ENCODE assay signal across 23 cellular contexts in the genomic region with DNA sequence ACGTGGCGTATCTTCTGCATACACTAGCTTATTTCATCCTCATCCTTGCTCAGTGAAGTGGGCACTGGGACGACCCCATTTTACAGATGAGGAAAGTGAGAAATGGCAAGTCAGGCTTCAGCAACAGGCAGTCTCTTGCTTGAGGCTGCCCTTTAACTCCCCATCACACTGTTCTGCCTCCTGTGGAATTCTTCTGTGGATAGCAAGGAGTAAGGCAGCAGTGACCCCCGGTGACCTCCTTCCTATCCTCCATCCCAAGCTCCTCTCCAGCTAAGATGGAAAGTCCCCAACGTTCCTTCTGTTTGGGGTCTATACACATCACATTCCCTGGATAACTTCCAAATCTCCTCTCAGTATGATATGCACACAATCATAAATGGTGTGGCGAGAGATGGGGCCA. TPM values are rescaled to one million over a fixed set of nuclear protein-coding genes. Genes with fewer than 3 reads are reported as not detected.
A peak's percentile ranks its signal among the peaks of the same experiment; 100 is the strongest.
DNase-seq lines count a peak whose midpoint lies in the region; ATAC-seq and TF ChIP-seq lines count a peak whose summit lies in the region.
"Had no signal": no experiment of that assay in that cellular context is flagged by ENCODE, and none has a peak within 500 bp of the region (broad histone marks: within the 10 kb centered on the region; RNA-seq: fewer than 3 reads in every experiment).

No MANE protein-coding gene starts in this region.

- no peaks in the 10 kb centered on the region for H3F3A ChIP-seq in GM23338 (replicated peaks; ENCODE audit: low read depth)

- H3K27me3 Mint-ChIP-seq in GM23338 (ENCODE audit: insufficient read depth, low read depth, poor library complexity), result peaks cover 8% of the 10 kb centered on the region
- peaks cover 6% of the 10 kb centered on the region for H3K27me3 Mint-ChIP-seq in type B pancreatic cell
- peaks cover 33% of the 10 kb centered on the region for H3K27me3 Mint-ChIP-seq in activated CD8-positive, alpha-beta memory T cell treated with anti-CD3 and anti-CD28 coated beads, Interleukin-2, amount 10 ng/mL, durations not matched to agents 7 days and 5 days

- no peak overlapping the region for H3K27ac Mint-ChIP-seq in GM23338
- peak overlapping the region; percentile 46 for H3K27ac Mint-ChIP-seq in type B pancreatic cell
- no peak overlapping the region for H3K27ac Mint-ChIP-seq in activated CD8-positive, alpha-beta memory T cell treated with anti-CD3 and anti-CD28 coated beads, Interleukin-2, amount 10 ng/mL, durations not matched to agents 7 days and 5 days
- H3K27ac Mint-ChIP-seq: CD4-positive, alpha-beta memory T cell; H9 had no signal

- ATAC-seq in GM23338 (peak; percentile 63), RWPE2 (ENCODE audit: low read depth) (no peak), lower lobe of right lung (no peak)
- no peak for ATAC-seq in activated CD8-positive, alpha-beta memory T cell treated with anti-CD3 and anti-CD28 coated beads, Interleukin-2, amount 10 ng/mL, durations not matched to agents 7 days and 5 days

- H4K20me1 ChIP-seq in GM23338 (replicated peaks; ENCODE audit: insufficient read depth), result no peaks in the 10 kb centered on the region

- intact Hi-C loops in lower lobe of right lung (cut with DNase I), result no loop called here

- H3K4me1 ChIP-seq in GM23338 (ENCODE audit: insufficient read depth) (no peaks in the 10 kb centered on the region), RWPE2 (ENCODE audit: insufficient read depth, poor library complexity, severe bottlenecking) (peaks cover 13% of the 10 kb centered on the region), lower lobe of right lung (peaks cover 22% of the 10 kb centered on the region)

- H3K4me3 Mint-ChIP-seq in GM23338 (no peak overlapping the region), type B pancreatic cell (no peak overlapping the region)
- H3K4me3 Mint-ChIP-seq in activated CD8-positive, alpha-beta memory T cell treated with anti-CD3 and anti-CD28 coated beads, Interleukin-2, amount 10 ng/mL, durations not matched to agents 7 days and 5 days, result no peak overlapping the region
- H3K4me3 Mint-ChIP-seq: CD4-positive, alpha-beta memory T cell; H9 had no signal

- no peak for DNase-seq in GM23338 (ENCODE audit: low spot score)
- no peak for DNase-seq in RWPE2 (ENCODE audit: low spot score)
- no peak for DNase-seq in lower lobe of right lung
- DNase-seq in type B pancreatic cell (ENCODE audit: extremely low spot score, unreplicated experiment), result no peak
- DNase-seq in NCI-H2081 (lab: John Stamatoyannopoulos, UW), result no peak
- DNase-seq in KBM-7, result no peak
- DNase-seq in activated CD8-positive, alpha-beta memory T cell treated with anti-CD3 and anti-CD28 coated beads, Interleukin-2, amount 10 ng/mL, durations not matched to agents 7 days and 5 days, result no peak
- no peak for DNase-seq in NCI-H1436 treated with DMSO at 0.1 percent for 48 hours (lab: John Stamatoyannopoulos, UW)
- DNase-seq: C1 segment of cervical spinal cord; CD4-positive, alpha-beta memory T cell; COR-L47; DMS79; EL; GF-D8; H9; Kasumi-1; NCI-H1092 treated with DMSO at 0.1 percent for 48 hours; NCI-H1436; NCI-H187 treated with DMSO at 0.1 percent for 48 hours; NCI-H2107; NCI-H446 treated with DMSO at 0.1 percent for 48 hours; RPMI8226; SHP77 treated with DMSO at 0.1 percent for 48 hours had no signal

- H2AFZ ChIP-seq in GM23338, result no peak overlapping the region

- TF ChIP-seq CTCF in GM23338 (conservative IDR thresholded peaks at IDR 0.05; ENCODE audit: low read depth in 2 of 2), result 0 out of 4 replicates have a peak, but pooled peaks of 1 of the 2 experiments have one; percentile 3
- no peak for TF ChIP-seq CTCF in RWPE2 (IDR thresholded peaks at IDR 0.05; ENCODE audit: poor library complexity, severe bottlenecking)
- no peak for TF ChIP-seq CTCF in lower lobe of right lung (IDR thresholded peaks at IDR 0.05)
- TF ChIP-seq CTCF in type B pancreatic cell (conservative IDR thresholded peaks at IDR 0.05), result no peak

- no peaks in the 10 kb centered on the region for H3K9me2 ChIP-seq in GM23338 (ENCODE audit: insufficient read depth)

- H3K4me3 ChIP-seq in GM23338 (no peak overlapping the region), RWPE2 (ENCODE audit: severe bottlenecking) (no peak overlapping the region), lower lobe of right lung (no peak overlapping the region)

- H3K9me3 Mint-ChIP-seq in GM23338 (no peaks in the 10 kb centered on the region), type B pancreatic cell (no peaks in the 10 kb centered on the region)
- H3K9me3 Mint-ChIP-seq in activated CD8-positive, alpha-beta memory T cell treated with anti-CD3 and anti-CD28 coated beads, Interleukin-2, amount 10 ng/mL, durations not matched to agents 7 days and 5 days (ENCODE audit: low read depth), result no peaks in the 10 kb centered on the region
- H3K9me3 Mint-ChIP-seq: H9 had no signal

- H3K36me3 ChIP-seq in GM23338 (ENCODE audit: insufficient read depth) (no peaks in the 10 kb centered on the region), RWPE2 (ENCODE audit: low read depth) (no peaks in the 10 kb centered on the region), lower lobe of right lung (no peaks in the 10 kb centered on the region)

- H3K9me3 ChIP-seq in RWPE2 (ENCODE audit: severe bottlenecking) (no peaks in the 10 kb centered on the region), lower lobe of right lung (no peaks in the 10 kb centered on the region)

- CTCF ChIA-PET in activated CD8-positive, alpha-beta memory T cell treated with anti-CD3 and anti-CD28 coated beads, Interleukin-2, amount 10 ng/mL, durations not matched to agents 7 days and 5 days (lab: Charles Lee), result interaction anchor here (0.8 kb wide), 1 partner anchor 90 kb away, joined by 3 read pairs; no protein-coding TSS in a partner anchor

- no peaks in the 10 kb centered on the region for H3K27me3 ChIP-seq in GM23338 (ENCODE audit: insufficient read depth)
- no peaks in the 10 kb centered on the region for H3K27me3 ChIP-seq in RWPE2 (ENCODE audit: insufficient read depth, poor library complexity, severe bottlenecking)
- no peaks in the 10 kb centered on the region for H3K27me3 ChIP-seq in lower lobe of right lung (ENCODE audit: low read depth)

- peaks cover 15% of the 10 kb centered on the region for H3K4me1 Mint-ChIP-seq in GM23338
- H3K4me1 Mint-ChIP-seq in type B pancreatic cell (ENCODE audit: unreplicated experiment), result peaks cover 43% of the 10 kb centered on the region
- H3K4me1 Mint-ChIP-seq in activated CD8-positive, alpha-beta memory T cell treated with anti-CD3 and anti-CD28 coated beads, Interleukin-2, amount 10 ng/mL, durations not matched to agents 7 days and 5 days, result no peaks in the 10 kb centered on the region

- in situ Hi-C loops in KBM-7 (cut with MboI; ENCODE audit: low pct_unique_long_range_greater_than_20kb, low sequenced_read_pairs), result no loop called here

- H3K27ac ChIP-seq in GM23338 (ENCODE audit: low read depth), result no peak overlapping the region; the same call in 1 of the 2 replicates
- H3K27ac ChIP-seq in RWPE2 (ENCODE audit: poor library complexity, severe bottlenecking), result peak overlapping the region; percentile 56
- peak overlapping the region; percentile 66 for H3K27ac ChIP-seq in lower lobe of right lung

- H3K79me2 ChIP-seq in GM23338 (replicated peaks; ENCODE audit: insufficient read depth), result no peaks in the 10 kb centered on the region

- H3K4me2 ChIP-seq in GM23338, result no peak overlapping the region

- no peaks in the 10 kb centered on the region for H3K36me3 Mint-ChIP-seq in GM23338 (ENCODE audit: low read depth)
- no peaks in the 10 kb centered on the region for H3K36me3 Mint-ChIP-seq in type B pancreatic cell
- H3K36me3 Mint-ChIP-seq in activated CD8-positive, alpha-beta memory T cell treated with anti-CD3 and anti-CD28 coated beads, Interleukin-2, amount 10 ng/mL, durations not matched to agents 7 days and 5 days, result no peaks in the 10 kb centered on the region
- H3K36me3 Mint-ChIP-seq: CD4-positive, alpha-beta memory T cell had no signal

TF ChIP-seq in GM23338, 12 proteins besides CTCF, POLR2A, EP300 and RAD21 (continues in another document):
- TF ChIP-seq POLR2AphosphoS5 (IDR thresholded peaks at IDR 0.05; ENCODE audit: low read depth) (no peak), NANOG (IDR thresholded peaks at IDR 0.05; ENCODE audit: borderline replicate concordance) (no peak), EZH2phosphoT487 (IDR thresholded peaks at IDR 0.05; ENCODE audit: unreplicated experiment) (no peak), ZNF331 (CRISPR knock-in tag; IDR thresholded peaks at IDR 0.05; ENCODE audit: low read depth) (no peak)
- TF ChIP-seq, protein P1, sequence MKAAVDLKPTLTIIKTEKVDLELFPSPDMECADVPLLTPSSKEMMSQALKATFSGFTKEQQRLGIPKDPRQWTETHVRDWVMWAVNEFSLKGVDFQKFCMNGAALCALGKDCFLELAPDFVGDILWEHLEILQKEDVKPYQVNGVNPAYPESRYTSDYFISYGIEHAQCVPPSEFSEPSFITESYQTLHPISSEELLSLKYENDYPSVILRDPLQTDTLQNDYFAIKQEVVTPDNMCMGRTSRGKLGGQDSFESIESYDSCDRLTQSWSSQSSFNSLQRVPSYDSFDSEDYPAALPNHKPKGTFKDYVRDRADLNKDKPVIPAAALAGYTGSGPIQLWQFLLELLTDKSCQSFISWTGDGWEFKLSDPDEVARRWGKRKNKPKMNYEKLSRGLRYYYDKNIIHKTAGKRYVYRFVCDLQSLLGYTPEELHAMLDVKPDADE (IDR thresholded peaks at IDR 0.05), result no peak

RNA-seq across cellular contexts. Expression of a gene that starts 10.5 kb away (rescaled TPM):
- 6.6 and 16.9 TPM in 2 replicates for total RNA-seq in GM23338 (2014; rRNA removed; shearing (Covaris generic))
- 36.6 and 38.2 TPM in 2 replicates for polyA plus RNA-seq in GM23338 (2016; fragmentation: Nextera tagmentation; extraction: Ambion mirVana)
- total RNA-seq in lower lobe of right lung (56.5 TPM), type B pancreatic cell (ENCODE audit: low replicate concordance) (2.4 and 3.5 TPM in 2 replicates)
- not detected for total RNA-seq in activated CD8-positive, alpha-beta memory T cell treated with anti-CD3 and anti-CD28 coated beads, Interleukin-2, amount 10 ng/mL, durations not matched to agents 7 days and 5 days
- total RNA-seq: CD4-positive, alpha-beta memory T cell had no signal

RNA-seq across cellular contexts. Expression of a gene that starts 37.0 kb away (rescaled TPM):
- 2.6 and 4.9 TPM in 2 replicates for total RNA-seq in GM23338 (2014; rRNA removed; shearing (Covaris generic))
- 3.3 and 3.9 TPM in 2 replicates for polyA plus RNA-seq in GM23338 (2016; fragmentation: Nextera tagmentation; extraction: Ambion mirVana)
- total RNA-seq in lower lobe of right lung, result 89.1 TPM
- 9.4 and 15.3 TPM in 2 replicates for total RNA-seq in type B pancreatic cell (ENCODE audit: low replicate concordance)
- total RNA-seq in activated CD8-positive, alpha-beta memory T cell treated with anti-CD3 and anti-CD28 coated beads, Interleukin-2, amount 10 ng/mL, durations not matched to agents 7 days and 5 days, result under 1 TPM in 1 of 2 experiments, not detected in 1; 0.23 TPM
- total RNA-seq: CD4-positive, alpha-beta memory T cell had no signal
- polyA plus RNA-seq: CD4-positive, alpha-beta memory T cell had no signal
